ENCODE assay signal across 25 cellular contexts in genomic region chr1:162130308-162130707, GRCh38.
"Had no signal": no experiment of that assay in that cellular context is flagged by ENCODE, and none has a peak within 500 bp of the region (broad histone marks: within the 10 kb centered on the region; RNA-seq: fewer than 3 reads in every experiment).

No MANE protein-coding gene starts in this region.

- H3K36me3 ChIP-seq: lower lobe of right lung, neutrophil, stomach, thyroid gland, transverse colon, upper lobe of right lung had no signal

- H3K27ac ChIP-seq: hepatocyte, lower lobe of right lung, neutrophil, parathyroid adenoma, psoas muscle, skin epidermis, testis, thyroid gland, upper lobe of right lung had no signal

- ATAC-seq: lower lobe of right lung; naive thymus-derived CD8-positive, alpha-beta T cell; psoas muscle; sciatic nerve; stimulated activated naive B cell treated with anti-CD40 and anti-IgM and Interleukin-4, amounts not matched to agents 10 μg/mL and 1 μg/mL and 100 μg/mL, for 72 hours; stimulated activated naive CD8-positive, alpha-beta T cell treated with anti-CD3 and anti-CD28 coated beads, Interleukin-15, Interleukin-2, amounts not matched to agents 100 U/mL and 50 U/mL, for 24 hours; upper lobe of right lung had no signal

- DNase-seq: islet precursor cell; lower lobe of right lung; mammary epithelial cell; mesenchymal stem cell; naive thymus-derived CD8-positive, alpha-beta T cell; occipital lobe; psoas muscle; stimulated activated CD4-positive, alpha-beta T cell treated with anti-CD3 and anti-CD28 coated beads, Interleukin-12 subunit alpha, Interleukin-12 subunit beta, amount 100 ng/mL, for 4 hours; stimulated activated CD4-positive, alpha-beta T cell treated with anti-CD3 and anti-CD28 coated beads, Interleukin-15, amount 100 ng/mL, for 24 hours; stimulated activated CD4-positive, alpha-beta T cell treated with anti-CD3 and anti-CD28 coated beads, Interleukin-2, amount 100 ng/mL, for 24 hours; stimulated activated CD4-positive, alpha-beta T cell treated with anti-CD3 and anti-CD28 coated beads, Interleukin-4, amount 100 ng/mL, for 1 hour; stimulated activated naive B cell treated with anti-CD40 and anti-IgM and Interleukin-4, amounts not matched to agents 10 μg/mL and 1 μg/mL and 100 μg/mL, for 72 hours; stimulated activated naive CD8-positive, alpha-beta T cell treated with anti-CD3 and anti-CD28 coated beads, Interleukin-15, Interleukin-2, amounts not matched to agents 100 U/mL and 50 U/mL, for 24 hours; stomach; testis; thyroid gland; transverse colon; upper lobe of right lung had no signal

- H3K79me2 ChIP-seq: parathyroid adenoma had no signal

- H3K4me1 Mint-ChIP-seq: naive thymus-derived CD8-positive, alpha-beta T cell; stimulated activated naive B cell treated with anti-CD40 and anti-IgM and Interleukin-4, amounts not matched to agents 10 μg/mL and 1 μg/mL and 100 μg/mL, for 72 hours had no signal

- H3K4me3 ChIP-seq: hepatocyte, lower lobe of right lung, psoas muscle, skin epidermis, stomach, testis, thyroid gland, transverse colon, upper lobe of right lung had no signal

- H2AFZ ChIP-seq: hepatocyte, parathyroid adenoma had no signal

- H3K9me3 ChIP-seq: neutrophil, psoas muscle, stomach, testis, thyroid gland, transverse colon, upper lobe of right lung had no signal

- H3K4me2 ChIP-seq: hepatocyte had no signal

- H3K4me3 Mint-ChIP-seq: naive thymus-derived CD8-positive, alpha-beta T cell; nephron; neural crest cell; stimulated activated naive B cell treated with anti-CD40 and anti-IgM and Interleukin-4, amounts not matched to agents 10 μg/mL and 1 μg/mL and 100 μg/mL, for 72 hours had no signal

- H3K9ac ChIP-seq: parathyroid adenoma had no signal

- H3K36me3 Mint-ChIP-seq: naive thymus-derived CD8-positive, alpha-beta T cell had no signal

- H3K4me1 ChIP-seq: lower lobe of right lung, parathyroid adenoma, testis, thyroid gland, upper lobe of right lung had no signal

- H3K27me3 ChIP-seq: hepatocyte, neutrophil, stomach, testis, thyroid gland, transverse colon, upper lobe of right lung had no signal

- H3K27ac Mint-ChIP-seq: naive thymus-derived CD8-positive, alpha-beta T cell; nephron; stimulated activated naive B cell treated with anti-CD40 and anti-IgM and Interleukin-4, amounts not matched to agents 10 μg/mL and 1 μg/mL and 100 μg/mL, for 72 hours had no signal
